21 cellular contexts compared by ENCODE assay signal in the genomic region with DNA sequence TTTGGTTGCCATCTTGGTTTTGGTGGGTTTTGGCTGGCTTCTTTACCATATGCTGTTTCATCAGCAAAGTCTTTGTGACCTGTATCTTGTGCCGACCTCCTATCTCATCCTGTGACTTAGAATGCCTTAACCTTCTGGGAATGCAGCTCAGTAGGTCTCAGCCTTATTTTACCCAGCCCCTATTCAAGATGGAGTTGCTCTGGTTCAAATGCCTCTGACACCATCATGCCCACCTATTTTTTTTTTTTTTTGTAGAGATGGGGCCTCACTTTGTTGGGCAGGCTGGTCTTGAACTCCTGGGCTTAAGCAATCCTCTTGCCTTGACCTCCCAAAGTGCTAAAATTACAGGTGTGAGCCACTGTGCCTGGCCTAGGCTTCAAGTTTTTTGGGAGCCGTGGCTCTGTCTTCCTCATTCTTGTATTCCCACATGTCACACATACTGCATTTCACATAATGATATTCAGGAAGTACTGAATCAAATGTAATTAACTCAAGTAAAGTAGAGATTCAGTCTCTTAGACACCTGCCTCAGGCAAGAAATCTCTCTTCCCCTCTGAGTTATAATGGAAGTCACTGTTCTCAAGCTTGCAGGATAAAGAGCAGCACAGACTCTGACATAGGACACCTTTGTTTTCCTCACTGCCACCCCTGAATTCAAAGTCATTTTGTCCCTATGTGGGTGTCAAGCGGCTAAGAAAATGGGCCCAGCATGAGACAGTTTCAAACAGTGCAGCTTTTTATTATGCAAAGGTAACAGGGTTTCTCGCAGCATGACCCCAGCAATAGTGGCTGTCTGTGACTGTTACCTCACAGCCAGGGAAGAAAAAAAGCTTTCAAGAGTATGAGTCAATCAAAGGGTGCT.
DNase-seq lines count a peak whose midpoint lies in the region; ATAC-seq and TF ChIP-seq lines count a peak whose summit lies in the region.
"Had no signal": no experiment of that assay in that cellular context is flagged by ENCODE, and none has a peak within 500 bp of the region (broad histone marks: within the 10 kb centered on the region; RNA-seq: fewer than 3 reads in every experiment).

No MANE protein-coding gene starts in this region.

- no peaks in the 10 kb centered on the region for H3K79me2 ChIP-seq in OCI-LY3 (ENCODE audit: low read length)
- H3K79me2 ChIP-seq in smooth muscle cell (ENCODE audit: low read depth), result no peaks in the 10 kb centered on the region

- no peak for ATAC-seq in GM21367 (IDR thresholded peaks at IDR 0.05; ENCODE audit: unreplicated experiment)
- ATAC-seq: activated naive CD8-positive, alpha-beta T cell treated with anti-CD3 and anti-CD28 coated beads, Interleukin-2, amount 50 U/mL, for 24 hours; body of pancreas had no signal

- H3K36me3 ChIP-seq in HUES6 (ENCODE audit: control insufficient read depth, insufficient read depth, low read length) (no peaks in the 10 kb centered on the region), OCI-LY3 (replicated peaks; ENCODE audit: low read depth, low read length) (no peaks in the 10 kb centered on the region), smooth muscle cell (ENCODE audit: low read depth) (no peaks in the 10 kb centered on the region)
- H3K36me3 ChIP-seq: thoracic aorta had no signal

- H3K4me1 ChIP-seq in HUES6 (ENCODE audit: control insufficient read depth, insufficient read depth, low read length) (peaks cover 23% of the 10 kb centered on the region), OCI-LY3 (ENCODE audit: low read length) (peaks cover 23% of the 10 kb centered on the region), smooth muscle cell (ENCODE audit: low read depth) (peaks cover 7% of the 10 kb centered on the region)
- H3K4me1 ChIP-seq: body of pancreas had no signal

- no peaks in the 10 kb centered on the region for H3F3A ChIP-seq in smooth muscle cell (ENCODE audit: low read depth)

- peaks cover 28% of the 10 kb centered on the region for H3K27me3 ChIP-seq in HUES6 (ENCODE audit: control insufficient read depth, insufficient read depth, low read length)
- H3K27me3 ChIP-seq in OCI-LY3 (ENCODE audit: low read depth, low read length), result no peaks in the 10 kb centered on the region
- peaks cover 54% of the 10 kb centered on the region for H3K27me3 ChIP-seq in smooth muscle cell (ENCODE audit: low read depth)

- H2AFZ ChIP-seq in OCI-LY3 (ENCODE audit: low read depth, low read length), result no peak overlapping the region
- no peak overlapping the region for H2AFZ ChIP-seq in smooth muscle cell (ENCODE audit: low read depth)

- DNase-seq in GM10266 (ENCODE audit: extremely low spot score) (peak; percentile 20), iPS-NIHi11 (ENCODE audit: low spot score) (peak; percentile 47), DMS53 (lab: John Stamatoyannopoulos, UW) (no peak), smooth muscle cell (lab: John Stamatoyannopoulos, UW; ENCODE audit: unreplicated experiment) (no peak)
- no peak for DNase-seq in stimulated activated CD4-positive, alpha-beta T cell treated with anti-CD3 and anti-CD28 coated beads, Interleukin-15, amount 100 ng/mL, for 24 hours
- DNase-seq: activated CD4-positive, alpha-beta T cell treated with anti-CD3 and anti-CD28 coated beads, Interleukin-2, amount 50 U/mL, for 1 hour; activated effector memory CD4-positive, alpha-beta T cell treated with Interleukin-2 at 50 U/mL for 16 hours; activated naive CD8-positive, alpha-beta T cell treated with anti-CD3 and anti-CD28 coated beads, Interleukin-2, amount 50 U/mL, for 24 hours; body of pancreas; DMS79; KBM-7; midbrain; NCI-H2029 treated with DMSO at 0.1 percent for 48 hours; NCI-H526; SHP77 treated with DMSO at 0.1 percent for 48 hours; stimulated activated CD4-positive, alpha-beta T cell treated with anti-CD3 and anti-CD28 coated beads, Interleukin-1b, Interleukin-23, amount 100 ng/mL, for 48 hours; stimulated activated naive CD4-positive, alpha-beta T cell had no signal

- H4K20me1 ChIP-seq in OCI-LY3 (ENCODE audit: insufficient read depth, low read length) (no peaks in the 10 kb centered on the region), smooth muscle cell (ENCODE audit: low read depth) (no peaks in the 10 kb centered on the region)

- H3K4me3 ChIP-seq in HUES6 (ENCODE audit: low read depth, low read length), result no peak overlapping the region
- H3K4me3 ChIP-seq in OCI-LY3 (ENCODE audit: low read length), result no peak overlapping the region
- H3K4me3 ChIP-seq in smooth muscle cell, result no peak overlapping the region
- H3K4me3 ChIP-seq: body of pancreas, thoracic aorta had no signal

- TF ChIP-seq CTCF in GM10266 (IDR thresholded peaks at IDR 0.05; ENCODE audit: control insufficient read depth, insufficient read depth, low read depth, missing control alignments) (no peak), OCI-LY3 (IDR thresholded peaks at IDR 0.05; ENCODE audit: low read depth, low read length) (no peak), smooth muscle cell (IDR thresholded peaks at IDR 0.05; ENCODE audit: borderline replicate concordance, insufficient read depth, poor library complexity, severe bottlenecking) (no peak)

- peak overlapping the region; percentile 20 for H3K9ac ChIP-seq in HUES6 (ENCODE audit: low read length)
- no peak overlapping the region for H3K9ac ChIP-seq in OCI-LY3 (ENCODE audit: low read length)
- H3K9ac ChIP-seq in smooth muscle cell (ENCODE audit: low read depth), result no peak overlapping the region

- WGBS in smooth muscle cell (ENCODE audit: low lambda C conversion rate), result 41% methylated on average over 4 of the region's 4 CpGs

- H3K9me3 ChIP-seq in HUES6 (ENCODE audit: control insufficient read depth, insufficient read depth, low read depth, low read length) (no peaks in the 10 kb centered on the region), OCI-LY3 (ENCODE audit: insufficient read depth, low read length) (no peaks in the 10 kb centered on the region), smooth muscle cell (replicated peaks; ENCODE audit: low read depth) (no peaks in the 10 kb centered on the region)
- H3K9me3 ChIP-seq: body of pancreas, thoracic aorta had no signal

- peak overlapping the region; percentile 55; the same call in 1 of the 2 replicates for H3K27ac ChIP-seq in HUES6 (ENCODE audit: low read depth, low read length)
- H3K27ac ChIP-seq in OCI-LY3 (ENCODE audit: low read length), result peak overlapping the region; percentile 35
- H3K27ac ChIP-seq in smooth muscle cell (ENCODE audit: low read depth), result no peak overlapping the region
- H3K27ac ChIP-seq: body of pancreas, thoracic aorta had no signal

- H3K4me2 ChIP-seq in OCI-LY3 (ENCODE audit: low read length), result peak overlapping the region; percentile 27
- H3K4me2 ChIP-seq in smooth muscle cell, result no peak overlapping the region

Comparison
In these comparisons a context has a peak if more than half of its experiments do, and no peak if none do; other contexts are left out.
1. DNase-seq: peak in GM10266 (single experiment) and iPS-NIHi11 (single experiment); none in DMS53 (single experiment), stimulated activated CD4-positive, alpha-beta T cell treated with anti-CD3 and anti-CD28 coated beads, Interleukin-15, amount 100 ng/mL, for 24 hours (single experiment) and smooth muscle cell (single experiment).